36 cellular contexts compared by ENCODE assay signal in genomic region chr10:3148994-3149393, GRCh38.
"Had no signal": no experiment of that assay in that cellular context is flagged by ENCODE, and none has a peak within 500 bp of the region (broad histone marks: within the 10 kb centered on the region; RNA-seq: fewer than 3 reads in every experiment).

No MANE protein-coding gene starts in this region.

- H3K27me3 ChIP-seq: adrenal gland, body of pancreas, breast epithelium, MG63 had no signal

- DNase-seq: activated CD4-positive, alpha-beta memory T cell treated with anti-CD3 and anti-CD28 coated beads, Interleukin-2, amount 10 ng/mL, durations not matched to agents 7 days and 5 days; activated CD4-positive, alpha-beta T cell treated with anti-CD3 and anti-CD28 coated beads for 1 hour; activated CD4-positive, alpha-beta T cell treated with anti-CD3 and anti-CD28 coated beads for 48 hours; activated CD4-positive, CD25-positive, alpha-beta regulatory T cell; activated CD8-positive, alpha-beta memory T cell treated with anti-CD3 and anti-CD28 coated beads for 24 hours; activated CD8-positive, alpha-beta memory T cell treated with anti-CD3 and anti-CD28 coated beads, Interleukin-2, amount 10 ng/mL, durations not matched to agents 7 days and 5 days; activated CD8-positive, alpha-beta memory T cell treated with anti-CD3 and anti-CD28 coated beads, Interleukin-2, amount 50 U/mL, for 48 hours; activated gamma-delta T cell; activated naive CD4-positive, alpha-beta T cell treated with anti-CD3 and anti-CD28 coated beads for 36 hours; activated T-cell treated with anti-CD3 and anti-CD28 coated beads, Interleukin-2, amount 50 U/mL, for 48 hours; adrenal gland; cerebellar nuclear complex; Kasumi-1; KG1; MG63; NCI-H1048; NCI-H1105 treated with DMSO at 0.1 percent for 48 hours; NCI-H1436; NCI-H1694; NCI-H1930; NCI-H2081 treated with DMSO at 0.1 percent for 48 hours; NCI-H226; NCI-H446 treated with DMSO at 0.1 percent for 48 hours; NCI-H524; NCI-H69; NK-92 treated with Interleukin-12 subunit alpha and Interleukin-12 subunit beta, amount 100 ng/mL, for 24 hours; PC-3; SIG-M5; SW 1271; T-helper 1 cell; T-helper 2 cell; T-helper 9 cell had no signal

- H3K9me3 ChIP-seq: adrenal gland, body of pancreas, breast epithelium, MG63 had no signal

- H3K4me3 ChIP-seq: adrenal gland, body of pancreas, breast epithelium, MG63 had no signal

- H3K27ac ChIP-seq: adrenal gland, body of pancreas, breast epithelium, RWPE1, VCaP had no signal

- H3K4me1 ChIP-seq: adrenal gland, body of pancreas, breast epithelium had no signal
